9 cellular contexts compared by ENCODE assay signal in genomic region chr4:38805530-38806145, GRCh38. TPM values are rescaled to one million over a fixed set of nuclear protein-coding genes. Genes with fewer than 3 reads are reported as not detected.
DNase-seq lines count a peak whose midpoint lies in the region; ATAC-seq, FAIRE-seq and TF ChIP-seq lines count a peak whose summit lies in the region.
"Had no signal": no experiment of that assay in that cellular context is flagged by ENCODE, and none has a peak within 500 bp of the region (broad histone marks: within the 10 kb centered on the region; RNA-seq: fewer than 3 reads in every experiment).

No MANE protein-coding gene starts in this region.

- H3K4me2 ChIP-seq in endothelial cell of umbilical vein (ENCODE audit: insufficient read depth, low read length) (peak overlapping the region; percentile 80), osteoblast (ENCODE audit: insufficient read depth, low read length) (peak overlapping the region; percentile 78), PC-9 (no peak overlapping the region)

- H3K9me3 ChIP-seq in endothelial cell of umbilical vein (replicated peaks; ENCODE audit: control insufficient read depth, insufficient read depth, low read length) (no peaks in the 10 kb centered on the region), osteoblast (ENCODE audit: low read depth, low read length) (no peaks in the 10 kb centered on the region), PC-9 (ENCODE audit: insufficient read depth, low read depth) (no peaks in the 10 kb centered on the region)

- H3K79me2 ChIP-seq in endothelial cell of umbilical vein (ENCODE audit: control insufficient read depth, insufficient read depth, low read length), result no peaks in the 10 kb centered on the region
- no peaks in the 10 kb centered on the region for H3K79me2 ChIP-seq in osteoblast (ENCODE audit: insufficient read depth, low read length)
- no peaks in the 10 kb centered on the region for H3K79me2 ChIP-seq in PC-9 (ENCODE audit: low read depth)

- H3K9me3 Mint-ChIP-seq in activated CD4-positive, alpha-beta T cell treated with anti-CD3 and anti-CD28 coated beads for 36 hours (ENCODE audit: low read depth), result peaks cover 13% of the 10 kb centered on the region

- H3K27ac Mint-ChIP-seq in activated CD4-positive, alpha-beta T cell treated with anti-CD3 and anti-CD28 coated beads for 36 hours, result peak overlapping the region; percentile 88

- H3K9me1 ChIP-seq in endothelial cell of umbilical vein (replicated peaks; ENCODE audit: control insufficient read depth, extremely low read depth, insufficient read depth, low read length), result no peaks in the 10 kb centered on the region

- H4K20me1 ChIP-seq in endothelial cell of umbilical vein (replicated peaks; ENCODE audit: control insufficient read depth, extremely low read depth, insufficient read depth, low read length) (no peaks in the 10 kb centered on the region), osteoblast (ENCODE audit: insufficient read depth, low read length) (no peaks in the 10 kb centered on the region), PC-9 (ENCODE audit: insufficient read depth) (no peaks in the 10 kb centered on the region)

- POLR2A ChIA-PET in activated CD4-positive, alpha-beta T cell treated with anti-CD3 and anti-CD28 coated beads for 36 hours (lab: Charles Lee), result no interaction called here
- POLR2A ChIA-PET in endothelial cell of umbilical vein (lab: Charles Lee) (no interaction called here), PC-9 (lab: Charles Lee; ENCODE audit: unreplicated experiment) (no interaction called here), RWPE1 (lab: Yijun Ruan, JAX; ENCODE audit: low non-redundant PET) (no interaction called here)

- BruUV-seq in endothelial cell of umbilical vein (replicated peaks; lab: Mats Ljungman, UMichigan) (no TSS peak), PC-9 (replicated peaks; lab: Mats Ljungman, UMichigan) (no TSS peak)

- dilution Hi-C loops in endothelial cell of umbilical vein (cut with MboI; ENCODE audit: extremely low pct_ligation_motif_present, low sequenced_read_pairs), result no loop called here

- H3K27ac ChIP-seq in endothelial cell of umbilical vein (ENCODE audit: insufficient read depth, low read depth, low read length) (peak overlapping the region; percentile 30), osteoblast (ENCODE audit: low read depth, low read length) (peak overlapping the region; percentile 64), PC-9 (no peak overlapping the region), RWPE1 (no peak overlapping the region)
- H3K27ac ChIP-seq: 22Rv1 had no signal

- H3K9me2 ChIP-seq in PC-9 (ENCODE audit: insufficient read depth), result no peaks in the 10 kb centered on the region

- H3K27me3 ChIP-seq in endothelial cell of umbilical vein (ENCODE audit: control insufficient read depth in 2 of 2, insufficient read depth in 2 of 2, low read length in 2 of 2), result peaks cover 0 to 3% of the 10 kb centered on the region in 2 experiments
- H3K27me3 ChIP-seq in osteoblast (ENCODE audit: insufficient read depth, low read length), result no peaks in the 10 kb centered on the region
- H3K27me3 ChIP-seq in PC-9 (ENCODE audit: insufficient read depth, low read depth), result no peaks in the 10 kb centered on the region

- H3K4me3 Mint-ChIP-seq in activated CD4-positive, alpha-beta T cell treated with anti-CD3 and anti-CD28 coated beads for 36 hours, result peak overlapping the region; percentile 64

- intact Hi-C loops in activated CD4-positive, alpha-beta T cell treated with anti-CD3 and anti-CD28 coated beads for 36 hours (cut with DNase I, micrococcal nuclease), result loop anchor here in 1 of 2 experiments (2.0 kb wide), 2 partner anchors 47 to 51 kb away; partner anchors contain the start of gene TLR6
- intact Hi-C loops in endothelial cell of umbilical vein (cut with micrococcal nuclease), result loop anchor here (1.0 to 2.0 kb wide), 2 partner anchors 46 to 51 kb away; partner anchors contain the start of gene TLR6
- intact Hi-C loops in PC-9 (cut with micrococcal nuclease; ENCODE audit: unreplicated experiment), result loop anchor here (2.0 kb wide), 1 partner anchor 47 kb away; no protein-coding TSS in a partner anchor

- H3K4me3 ChIP-seq in endothelial cell of umbilical vein (replicated peaks in 1 of 3; ENCODE audit: insufficient read depth in 1 of 3, low read depth in 1 of 3, low read length in 3 of 3) (peak overlapping the region in 2 of 3 experiments; percentile 11 to 54), osteoblast (ENCODE audit: insufficient read depth, low read length) (peak overlapping the region; percentile 60), PC-9 (no peak overlapping the region)

- no peaks in the 10 kb centered on the region for H3K27me3 Mint-ChIP-seq in activated CD4-positive, alpha-beta T cell treated with anti-CD3 and anti-CD28 coated beads for 36 hours

- DNase-seq in activated CD4-positive, alpha-beta T cell treated with anti-CD3 and anti-CD28 coated beads for 36 hours, result peak; percentile 38
- DNase-seq in activated CD4-positive, alpha-beta T cell treated with anti-CD3 and anti-CD28 coated beads for 1 hour, result no peak
- DNase-seq in endothelial cell of umbilical vein (ENCODE audit: low read depth, low spot score) (peak; percentile 44), osteoblast (ENCODE audit: insufficient read length, low spot score, missing footprints) (no peak), PC-9 (no peak), RWPE1 (ENCODE audit: low spot score) (no peak)

- no peak for TF ChIP-seq POLR2A in endothelial cell of umbilical vein (IDR thresholded peaks at IDR 0.05; ENCODE audit: low read depth, low read length)

- H3K36me3 Mint-ChIP-seq in activated CD4-positive, alpha-beta T cell treated with anti-CD3 and anti-CD28 coated beads for 36 hours (ENCODE audit: low read depth), result peaks cover 18% of the 10 kb centered on the region

- TF ChIP-seq CTCF in endothelial cell of umbilical vein (IDR thresholded peaks at IDR 0.05; ENCODE audit: extremely low read depth in 1 of 2, insufficient read depth in 1 of 2, low read depth in 1 of 2, low read length in 2 of 2) (no peak), osteoblast (IDR thresholded peaks at IDR 0.05; ENCODE audit: extremely low read depth, low read depth, low read length) (no peak), PC-9 (conservative IDR thresholded peaks at IDR 0.05) (no peak), RWPE1 (conservative IDR thresholded peaks at IDR 0.05; ENCODE audit: low read depth) (no peak)

- no peaks in the 10 kb centered on the region; the same call in 1 of the 2 replicates for H3F3A ChIP-seq in PC-9 (ENCODE audit: insufficient read depth, low read depth)

- peaks cover 19% of the 10 kb centered on the region for H3K4me1 ChIP-seq in endothelial cell of umbilical vein (ENCODE audit: control insufficient read depth, extremely low read depth, insufficient read depth, low read length)
- H3K4me1 ChIP-seq in osteoblast (ENCODE audit: insufficient read depth, low read length), result peaks cover 13% of the 10 kb centered on the region
- no peaks in the 10 kb centered on the region for H3K4me1 ChIP-seq in PC-9 (replicated peaks; ENCODE audit: insufficient read depth)

- no peaks in the 10 kb centered on the region for H3K36me3 ChIP-seq in endothelial cell of umbilical vein (ENCODE audit: control insufficient read depth in 2 of 2, extremely low read depth in 1 of 2, insufficient read depth in 2 of 2, low read length in 2 of 2)
- no peaks in the 10 kb centered on the region for H3K36me3 ChIP-seq in osteoblast (ENCODE audit: insufficient read depth, low read length)
- no peaks in the 10 kb centered on the region for H3K36me3 ChIP-seq in PC-9 (ENCODE audit: low read depth)

- H3K9ac ChIP-seq in endothelial cell of umbilical vein (replicated peaks; ENCODE audit: extremely low read depth, insufficient read depth, low read length), result peak overlapping the region; percentile 39

- peaks cover 24% of the 10 kb centered on the region for H3K4me1 Mint-ChIP-seq in activated CD4-positive, alpha-beta T cell treated with anti-CD3 and anti-CD28 coated beads for 36 hours

- peak; percentile 95 for FAIRE-seq in endothelial cell of umbilical vein (lab: Jason Lieb, UNC)

- CTCF ChIA-PET in activated CD4-positive, alpha-beta T cell treated with anti-CD3 and anti-CD28 coated beads for 36 hours (lab: Charles Lee), result interaction anchor here (0.7 to 4.4 kb wide), 13 partner anchors 10 to 1031 kb away, joined by 3 to 41 read pairs (median 4); partner anchors contain the start of genes TLR10 and TLR6
- CTCF ChIA-PET in endothelial cell of umbilical vein (lab: Charles Lee), result interaction anchor here (0.7 to 4.6 kb wide), 16 partner anchors 9 to 626 kb away, joined by 3 to 31 read pairs (median 4); partner anchors contain the start of gene TLR10
- CTCF ChIA-PET in PC-9 (lab: Charles Lee), result interaction anchor here (0.6 kb wide), 1 partner anchor 281 kb away, joined by 3 read pairs; no protein-coding TSS in a partner anchor
- CTCF ChIA-PET in RWPE1 (lab: Yijun Ruan, JAX), result interaction anchor here (0.6 to 0.7 kb wide), 3 partner anchors 10 to 97 kb away, joined by 3 to 4 read pairs (median 3); no protein-coding TSS in a partner anchor

- ATAC-seq in activated CD4-positive, alpha-beta T cell treated with anti-CD3 and anti-CD28 coated beads for 36 hours, result peak; percentile 57
- peak; percentile 66 for ATAC-seq in HG02943 (IDR thresholded peaks at IDR 0.05; ENCODE audit: low read depth, unreplicated experiment)

- H2AFZ ChIP-seq in endothelial cell of umbilical vein (ENCODE audit: low read depth, low read length) (peak overlapping the region; percentile 100), osteoblast (ENCODE audit: low read length) (peak overlapping the region; percentile 92), PC-9 (no peak overlapping the region)

RNA-seq across cellular contexts. Expression of gene TLR1, which starts 1.0 kb away (rescaled TPM):
- total RNA-seq in activated CD4-positive, alpha-beta T cell treated with anti-CD3 and anti-CD28 coated beads for 36 hours, result 1 to 10 TPM; 1.5 to 1.7 TPM
- 1.3 TPM for polyA plus RNA-seq in PFSK-1 (2012; ENCODE audit: insufficient read length, low read depth)
- 2.7 and 4.6 TPM in 2 replicates for total RNA-seq in endothelial cell of umbilical vein
- 0.59 and 0.81 TPM in 2 replicates for polyA plus RNA-seq in endothelial cell of umbilical vein
- polyA plus RNA-seq in endothelial cell of umbilical vein (2011; cell fraction: cytosol; rRNA removed), result 0.75 and 0.87 TPM in 2 replicates
- 0.53 and 0.66 TPM in 2 replicates for polyA plus RNA-seq in endothelial cell of umbilical vein (2011; cell fraction: nucleus; rRNA removed)
- polyA plus RNA-seq in endothelial cell of umbilical vein (2012), result 0.94 and 1.8 TPM in 2 replicates
- polyA minus RNA-seq in endothelial cell of umbilical vein, result 1.5 and 3.0 TPM in 2 replicates
- polyA minus RNA-seq in endothelial cell of umbilical vein (2011; cell fraction: cytosol; rRNA and poly(A)+ RNA removed), result not detected
- polyA minus RNA-seq in endothelial cell of umbilical vein (2011; cell fraction: nucleus; rRNA and poly(A)+ RNA removed), result 1.2 and 1.5 TPM in 2 replicates
- 2.4 and 3.3 TPM in 2 replicates for total RNA-seq in osteoblast
- 3.0 and 3.9 TPM in 2 replicates for total RNA-seq in PC-9 (2021)

RNA-seq across cellular contexts. Expression of gene TLR10, which starts 22.8 kb away (rescaled TPM):
- not detected for total RNA-seq in activated CD4-positive, alpha-beta T cell treated with anti-CD3 and anti-CD28 coated beads for 36 hours
- polyA plus RNA-seq in PFSK-1 (2012; ENCODE audit: insufficient read length, low read depth), result not detected
- not detected in 2 replicates for total RNA-seq in endothelial cell of umbilical vein
- polyA plus RNA-seq in endothelial cell of umbilical vein, result not detected in 2 replicates
- polyA plus RNA-seq in endothelial cell of umbilical vein (2011; cell fraction: cytosol; rRNA removed), result not detected in 2 replicates
- not detected in 2 replicates for polyA plus RNA-seq in endothelial cell of umbilical vein (2011; cell fraction: nucleus; rRNA removed)
- polyA plus RNA-seq in endothelial cell of umbilical vein (2012), result not detected in 2 replicates
- not detected in 2 replicates for polyA minus RNA-seq in endothelial cell of umbilical vein
- polyA minus RNA-seq in endothelial cell of umbilical vein (2011; cell fraction: cytosol; rRNA and poly(A)+ RNA removed), result not detected
- polyA minus RNA-seq in endothelial cell of umbilical vein (2011; cell fraction: nucleus; rRNA and poly(A)+ RNA removed), result not detected in 2 replicates
- under 0.01 TPM in 1 of 2 replicates, not detected in the other for total RNA-seq in osteoblast
- not detected in 2 replicates for total RNA-seq in PC-9 (2021)

RNA-seq across cellular contexts. Expression of gene TLR6, which starts 51.0 kb away (rescaled TPM):
- 1 to 10 TPM; 1.5 to 1.8 TPM for total RNA-seq in activated CD4-positive, alpha-beta T cell treated with anti-CD3 and anti-CD28 coated beads for 36 hours
- 0.34 TPM for polyA plus RNA-seq in PFSK-1 (2012; ENCODE audit: insufficient read length, low read depth)
- total RNA-seq in endothelial cell of umbilical vein, result 1.1 and 1.7 TPM in 2 replicates
- 0.16 and 0.19 TPM in 2 replicates for polyA plus RNA-seq in endothelial cell of umbilical vein
- polyA plus RNA-seq in endothelial cell of umbilical vein (2011; cell fraction: cytosol; rRNA removed), result 0.21 and 0.28 TPM in 2 replicates
- 1.0 and 1.2 TPM in 2 replicates for polyA plus RNA-seq in endothelial cell of umbilical vein (2011; cell fraction: nucleus; rRNA removed)
- 0.74 and 0.94 TPM in 2 replicates for polyA plus RNA-seq in endothelial cell of umbilical vein (2012)
- polyA minus RNA-seq in endothelial cell of umbilical vein, result 0.38 and 0.85 TPM in 2 replicates
- 4.5 TPM for polyA minus RNA-seq in endothelial cell of umbilical vein (2011; cell fraction: cytosol; rRNA and poly(A)+ RNA removed)
- 0.96 and 1.1 TPM in 2 replicates for polyA minus RNA-seq in endothelial cell of umbilical vein (2011; cell fraction: nucleus; rRNA and poly(A)+ RNA removed)
- total RNA-seq in osteoblast, result 5.1 and 7.4 TPM in 2 replicates
- total RNA-seq in PC-9 (2021), result 7.9 and 9.3 TPM in 2 replicates

Comparison
In these comparisons a context has a peak if more than half of its experiments do, and no peak if none do; other contexts are left out.
1. DNase-seq: peak in activated CD4-positive, alpha-beta T cell treated with anti-CD3 and anti-CD28 coated beads for 36 hours (single experiment) and endothelial cell of umbilical vein (single experiment); none in activated CD4-positive, alpha-beta T cell treated with anti-CD3 and anti-CD28 coated beads for 1 hour (single experiment), osteoblast (single experiment), PC-9 (0 of 2) and RWPE1 (single experiment).
2. H3K27ac ChIP-seq: peak in endothelial cell of umbilical vein (single experiment) and osteoblast (single experiment); none in PC-9 (single experiment) and RWPE1 (single experiment).